Comparison of ENCODE assay signal across 8 cellular contexts in the genomic region with DNA sequence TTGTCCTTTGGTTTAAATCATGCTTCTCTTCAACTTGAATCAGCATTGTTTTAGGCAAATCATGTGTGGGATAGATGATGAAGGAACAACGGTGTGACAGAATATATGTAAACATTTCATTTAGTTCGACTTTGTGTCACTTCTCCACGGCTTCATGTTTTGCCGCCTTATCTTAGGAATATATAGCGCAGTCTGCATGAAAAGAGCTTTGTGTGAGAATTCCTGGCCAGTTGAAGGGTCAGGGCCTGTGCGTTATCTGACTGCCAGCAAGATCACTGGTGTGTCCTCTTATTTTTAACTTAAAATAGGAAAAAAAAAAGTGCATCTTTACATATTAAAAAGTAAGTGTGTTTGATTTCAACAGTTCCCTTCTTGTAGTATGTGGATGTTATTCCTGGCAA.
DNase-seq lines count a peak whose midpoint lies in the region; ATAC-seq and TF ChIP-seq lines count a peak whose summit lies in the region.

No MANE protein-coding gene starts in this region.

- peaks cover 12% of the 10 kb centered on the region for H3K4me1 Mint-ChIP-seq in activated naive CD4-positive, alpha-beta T cell treated with anti-CD3 and anti-CD28 coated beads, Interleukin-2, amount 10 ng/mL, durations not matched to agents 7 days and 5 days

- no peak for TF ChIP-seq POLR2A in vagina (IDR thresholded peaks at IDR 0.05)

- 46% methylated on average over 6 of the region's 6 CpGs for WGBS in mammary epithelial cell (ENCODE audit: low coverage, missing lambda C conversion rate)
- 18 to 32% methylated on average over 6 of the region's 6 CpGs for WGBS in lung, 2 donors

- H3K4me1 ChIP-seq in mammary epithelial cell (ENCODE audit: insufficient read depth, low read length), result no peaks in the 10 kb centered on the region
- no peaks in the 10 kb centered on the region for H3K4me1 ChIP-seq in lung (ENCODE audit: control insufficient read depth in 2 of 2, insufficient read depth in 2 of 2, low read length in 2 of 2)
- peaks cover 12% of the 10 kb centered on the region for H3K4me1 ChIP-seq in vagina

- H3K27me3 ChIP-seq in mammary epithelial cell (ENCODE audit: insufficient read depth, low read length), result no peaks in the 10 kb centered on the region
- H3K27me3 ChIP-seq in lung (ENCODE audit: control insufficient read depth, insufficient read depth), result no peaks in the 10 kb centered on the region
- no peaks in the 10 kb centered on the region for H3K27me3 ChIP-seq in vagina

- BruUV-seq in mammary epithelial cell (replicated peaks; lab: Mats Ljungman, UMichigan), result no TSS peak

- no peaks in the 10 kb centered on the region for H3K36me3 Mint-ChIP-seq in activated naive CD4-positive, alpha-beta T cell treated with anti-CD3 and anti-CD28 coated beads, Interleukin-2, amount 10 ng/mL, durations not matched to agents 7 days and 5 days

- H3K4me3 Mint-ChIP-seq in activated naive CD4-positive, alpha-beta T cell treated with anti-CD3 and anti-CD28 coated beads, Interleukin-2, amount 10 ng/mL, durations not matched to agents 7 days and 5 days, result peak overlapping the region; percentile 60

- peak overlapping the region; percentile 80 for H2AFZ ChIP-seq in mammary epithelial cell (ENCODE audit: low read depth, low read length)

- dilution Hi-C loops in mammary epithelial cell (cut with HindIII; ENCODE audit: low sequenced_read_pairs), result no loop called here

- H3K79me2 ChIP-seq in mammary epithelial cell (ENCODE audit: insufficient read depth, low read length), result no peaks in the 10 kb centered on the region

- no peaks in the 10 kb centered on the region for H3K9me3 ChIP-seq in mammary epithelial cell (replicated peaks; ENCODE audit: insufficient read depth, low read length)
- no peaks in the 10 kb centered on the region for H3K9me3 ChIP-seq in lung (ENCODE audit: control insufficient read depth in 2 of 2, insufficient read depth in 1 of 2, low read length in 1 of 2)
- H3K9me3 ChIP-seq in vagina, result no peaks in the 10 kb centered on the region

- no peaks in the 10 kb centered on the region for H3K9me3 Mint-ChIP-seq in activated naive CD4-positive, alpha-beta T cell treated with anti-CD3 and anti-CD28 coated beads, Interleukin-2, amount 10 ng/mL, durations not matched to agents 7 days and 5 days

- ATAC-seq in lung (ENCODE audit: insufficient read depth, low FRiP score), result no peak
- no peak for ATAC-seq in HG03565 (IDR thresholded peaks at IDR 0.05; ENCODE audit: unreplicated experiment)

- intact Hi-C loops in mammary epithelial cell (cut with micrococcal nuclease) (loop anchor here (5.0 kb wide), 1 partner anchor 73 kb away; no protein-coding TSS in a partner anchor), vagina (cut with DNase I) (loop anchor here (10.0 kb wide), 1 partner anchor 110 kb away; no protein-coding TSS in a partner anchor)

- peak overlapping the region; percentile 57 for H3K9ac ChIP-seq in mammary epithelial cell (ENCODE audit: insufficient read depth, low read length)

- no peak for DNase-seq in activated naive CD4-positive, alpha-beta T cell treated with anti-CD3 and anti-CD28 coated beads, Interleukin-2, amount 10 ng/mL, durations not matched to agents 7 days and 5 days
- DNase-seq in activated naive CD4-positive, alpha-beta T cell treated with anti-CD3 and anti-CD28 coated beads, Interleukin-2, amount 50 U/mL, for 16 hours, result no peak
- DNase-seq in mammary epithelial cell (peak; percentile 16), lung (ENCODE audit: low spot score) (no peak), vagina (ENCODE audit: extremely low spot score in 2 of 2) (no peak), NCI-H1436 treated with DMSO at 0.1 percent for 48 hours (lab: John Stamatoyannopoulos, UW) (no peak)
- DNase-seq in stimulated activated CD4-positive, alpha-beta T cell treated with anti-CD3 and anti-CD28 coated beads, Interleukin-4, amount 100 ng/mL, for 1 hour, result no peak

- H3K4me3 ChIP-seq in mammary epithelial cell (replicated peaks in 1 of 3; ENCODE audit: insufficient read depth in 1 of 3, low read depth in 2 of 3, low read length in 3 of 3), result peak overlapping the region; percentile 31 to 46 (median 45)
- H3K4me3 ChIP-seq in lung, result no peak overlapping the region
- peak overlapping the region; percentile 43 to 51 for H3K4me3 ChIP-seq in vagina

- H3K36me3 ChIP-seq in mammary epithelial cell (ENCODE audit: insufficient read depth, low read length) (no peaks in the 10 kb centered on the region), lung (ENCODE audit: control insufficient read depth in 2 of 2, insufficient read depth in 2 of 2, low read length in 2 of 2) (no peaks in the 10 kb centered on the region), vagina (no peaks in the 10 kb centered on the region)

- peak overlapping the region; percentile 81 for H3K27ac ChIP-seq in mammary epithelial cell (ENCODE audit: insufficient read depth, low read depth, low read length)
- peak overlapping the region; percentile 67 to 77 for H3K27ac ChIP-seq in lung (ENCODE audit: low read depth in 1 of 2, low read length in 1 of 2)
- H3K27ac ChIP-seq in vagina, result peak overlapping the region; percentile 90

- H3K4me2 ChIP-seq in mammary epithelial cell (ENCODE audit: insufficient read depth, low read depth, low read length), result peak overlapping the region; percentile 83

- no peak for TF ChIP-seq CTCF in mammary epithelial cell (conservative IDR thresholded peaks at IDR 0.05 in 1 of 2, IDR thresholded peaks at IDR 0.05 in 1 of 2; ENCODE audit: extremely low read depth in 1 of 2, insufficient read depth in 1 of 2, low read depth in 1 of 2, low read length in 2 of 2)
- TF ChIP-seq CTCF in lung (IDR thresholded peaks at IDR 0.05; ENCODE audit: control extremely low read depth, extremely low read depth), result no peak
- TF ChIP-seq CTCF in vagina (IDR thresholded peaks at IDR 0.05), result no peak

- H4K20me1 ChIP-seq in mammary epithelial cell (ENCODE audit: insufficient read depth, low read length), result no peaks in the 10 kb centered on the region

- CTCF ChIA-PET in activated naive CD4-positive, alpha-beta T cell treated with anti-CD3 and anti-CD28 coated beads, Interleukin-2, amount 10 ng/mL, durations not matched to agents 7 days and 5 days (lab: Charles Lee), result no interaction called here
- CTCF ChIA-PET in mammary epithelial cell (lab: Charles Lee; ENCODE audit: low non-redundant PET), result no interaction called here

- peaks cover 9% of the 10 kb centered on the region for H3K27me3 Mint-ChIP-seq in activated naive CD4-positive, alpha-beta T cell treated with anti-CD3 and anti-CD28 coated beads, Interleukin-2, amount 10 ng/mL, durations not matched to agents 7 days and 5 days

- H3K27ac Mint-ChIP-seq in activated naive CD4-positive, alpha-beta T cell treated with anti-CD3 and anti-CD28 coated beads, Interleukin-2, amount 10 ng/mL, durations not matched to agents 7 days and 5 days, result peak overlapping the region; percentile 52

- in situ Hi-C loops in mammary epithelial cell (cut with MboI; ENCODE audit: low sequenced_read_pairs in 2 of 2), result no loop called here
